ENCODE assay signal across 8 cellular contexts in genomic region chr2:39128919-39129391, GRCh38. TPM values are rescaled to one million over a fixed set of nuclear protein-coding genes. Genes with fewer than 3 reads are reported as not detected.
DNase-seq lines count a peak whose midpoint lies in the region; ATAC-seq and TF ChIP-seq lines count a peak whose summit lies in the region.

No MANE protein-coding gene starts in this region.

- H3K9me3 ChIP-seq in ascending aorta, result no peaks in the 10 kb centered on the region

- no peak overlapping the region for H3K4me3 ChIP-seq in ascending aorta

- no peaks in the 10 kb centered on the region for H3K27me3 Mint-ChIP-seq in activated CD4-positive, alpha-beta T cell treated with anti-CD3 and anti-CD28 coated beads, Interleukin-2, amount 10 ng/mL, durations not matched to agents 7 days and 5 days
- peaks cover 4 to 6% (median 4%) of the 10 kb centered on the region in 3 donors for H3K27me3 Mint-ChIP-seq in immature natural killer cell (ENCODE audit: low read depth in 3 of 3)

- DNase-seq in activated CD4-positive, alpha-beta T cell treated with anti-CD3 and anti-CD28 coated beads, Interleukin-2, amount 10 ng/mL, durations not matched to agents 7 days and 5 days, result peak; percentile 86
- DNase-seq in immature natural killer cell (peak; percentile 74 to 77 (median 76)), globus pallidus (ENCODE audit: low spot score) (no peak), ascending aorta (ENCODE audit: low spot score in 2 of 2) (no peak), SKM-1 (lab: John Stamatoyannopoulos, UW; ENCODE audit: unreplicated experiment) (no peak), DMS79 (lab: John Stamatoyannopoulos, UW) (no peak)

- no peaks in the 10 kb centered on the region for H3K27me3 ChIP-seq in ascending aorta

- H3K36me3 Mint-ChIP-seq in activated CD4-positive, alpha-beta T cell treated with anti-CD3 and anti-CD28 coated beads, Interleukin-2, amount 10 ng/mL, durations not matched to agents 7 days and 5 days (ENCODE audit: low read depth), result peaks cover 23% of the 10 kb centered on the region
- peaks cover 0 to 3% (median 0%) of the 10 kb centered on the region in 3 donors for H3K36me3 Mint-ChIP-seq in immature natural killer cell

- TF ChIP-seq CTCF in ascending aorta (IDR thresholded peaks at IDR 0.05), result no peak

- peak overlapping the region; percentile 10 for H3K4me3 Mint-ChIP-seq in activated CD4-positive, alpha-beta T cell treated with anti-CD3 and anti-CD28 coated beads, Interleukin-2, amount 10 ng/mL, durations not matched to agents 7 days and 5 days
- H3K4me3 Mint-ChIP-seq in immature natural killer cell, result peak overlapping the region; percentile 41 to 71 (median 59)

- peak overlapping the region; percentile 99 for H3K27ac Mint-ChIP-seq in activated CD4-positive, alpha-beta T cell treated with anti-CD3 and anti-CD28 coated beads, Interleukin-2, amount 10 ng/mL, durations not matched to agents 7 days and 5 days
- peak overlapping the region; percentile 88 to 98 (median 92) for H3K27ac Mint-ChIP-seq in immature natural killer cell

- H3K9me3 Mint-ChIP-seq in activated CD4-positive, alpha-beta T cell treated with anti-CD3 and anti-CD28 coated beads, Interleukin-2, amount 10 ng/mL, durations not matched to agents 7 days and 5 days, result peaks cover 9% of the 10 kb centered on the region
- no peaks in the 10 kb centered on the region for H3K9me3 Mint-ChIP-seq in immature natural killer cell

- H3K4me1 Mint-ChIP-seq in activated CD4-positive, alpha-beta T cell treated with anti-CD3 and anti-CD28 coated beads, Interleukin-2, amount 10 ng/mL, durations not matched to agents 7 days and 5 days, result peaks cover 78% of the 10 kb centered on the region
- H3K4me1 Mint-ChIP-seq in immature natural killer cell, result peaks cover 44 to 46% of the 10 kb centered on the region in 2 donors

- peak overlapping the region in 1 of 2 donors; percentile 68 for H3K27ac ChIP-seq in ascending aorta

- peaks cover 6 to 10% of the 10 kb centered on the region in 2 donors for H3K4me1 ChIP-seq in ascending aorta

- intact Hi-C loops in ascending aorta (cut with DNase I), result loop anchor here (2.0 to 10.0 kb wide), 2 partner anchors 26 to 374 kb away; partner anchors contain the start of gene SRSF7

- POLR2A ChIA-PET in activated CD4-positive, alpha-beta T cell treated with anti-CD3 and anti-CD28 coated beads, Interleukin-2, amount 10 ng/mL, durations not matched to agents 7 days and 5 days (lab: Charles Lee), result no interaction called here

- CTCF ChIA-PET in activated CD4-positive, alpha-beta T cell treated with anti-CD3 and anti-CD28 coated beads, Interleukin-2, amount 10 ng/mL, durations not matched to agents 7 days and 5 days (lab: Charles Lee), result interaction anchor here (1.0 to 2.1 kb wide), 4 partner anchors 9 to 99 kb away, joined by 4 to 10 read pairs (median 4); partner anchors contain the start of gene SOS1

- no peaks in the 10 kb centered on the region for H3K36me3 ChIP-seq in ascending aorta

- ATAC-seq in GM19324 (IDR thresholded peaks at IDR 0.05; ENCODE audit: low FRiP score, unreplicated experiment) (peak; percentile 49), HG03159 (IDR thresholded peaks at IDR 0.05; ENCODE audit: unreplicated experiment) (peak; percentile 55)

RNA-seq across cellular contexts. Expression of gene SOS1, which starts 8.1 kb away (rescaled TPM):
- total RNA-seq in activated CD4-positive, alpha-beta T cell treated with anti-CD3 and anti-CD28 coated beads, Interleukin-2, amount 10 ng/mL, durations not matched to agents 7 days and 5 days, result 100 to 1,000 TPM; 204 to 209 TPM
- 10 to 100 TPM in 1 of 3 donors, 1 to 10 TPM in 2; 3.6 to 12.8 (median 8.2) TPM for polyA plus RNA-seq in immature natural killer cell
- total RNA-seq in ascending aorta, result 11.3 TPM

Comparison
In these comparisons a context has a peak if more than half of its experiments do, and no peak if none do; other contexts are left out.
1. DNase-seq: peak in activated CD4-positive, alpha-beta T cell treated with anti-CD3 and anti-CD28 coated beads, Interleukin-2, amount 10 ng/mL, durations not matched to agents 7 days and 5 days (single experiment) and immature natural killer cell (3 of 3); none in globus pallidus (single experiment), ascending aorta (0 of 2), SKM-1 (single experiment) and DMS79 (single experiment).
2. RNA of gene SOS1, which starts 8.1 kb away (total RNA-seq): 204 to 209 TPM in activated CD4-positive, alpha-beta T cell treated with anti-CD3 and anti-CD28 coated beads, Interleukin-2, amount 10 ng/mL, durations not matched to agents 7 days and 5 days; 11.3 TPM in ascending aorta (single experiment); every median in the first group is over 10 times any median in the second.